In the genomic region with DNA sequence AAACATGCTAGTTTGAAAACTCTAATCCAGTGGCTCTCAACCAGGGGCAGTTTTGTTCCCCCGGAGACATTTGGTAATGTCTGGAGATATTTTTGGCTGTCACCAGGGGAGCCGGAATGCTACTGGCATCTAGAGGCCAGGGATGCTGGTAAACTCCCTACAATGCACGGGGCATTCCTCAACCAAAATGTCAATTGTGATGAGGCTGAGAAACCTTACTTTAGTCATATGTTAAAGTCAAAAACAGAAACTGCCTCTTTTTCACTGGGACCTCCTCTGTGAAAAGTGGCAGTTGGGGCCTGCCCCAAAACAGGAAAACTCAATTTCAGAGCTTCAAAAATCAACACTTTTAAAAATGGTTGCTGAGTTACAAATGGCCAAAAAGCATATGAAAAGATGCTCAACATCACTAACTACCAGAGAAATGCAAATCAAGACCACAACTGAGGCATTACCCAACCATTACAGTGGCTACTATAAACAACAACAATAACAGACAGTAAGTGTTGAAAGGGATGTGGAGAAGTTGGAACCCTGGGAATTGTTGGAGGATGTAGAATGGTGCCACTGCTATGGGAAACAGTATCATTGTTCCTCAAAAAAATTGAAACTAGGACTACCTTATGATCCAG, we compare ENCODE assay signal across 9 cellular contexts.
DNase-seq lines count a peak whose midpoint lies in the region; ATAC-seq and TF ChIP-seq lines count a peak whose summit lies in the region.
"Had no signal": no experiment of that assay in that cellular context is flagged by ENCODE, and none has a peak within 500 bp of the region (broad histone marks: within the 10 kb centered on the region; RNA-seq: fewer than 3 reads in every experiment).

No MANE protein-coding gene starts in this region.

- no peak overlapping the region for H2AK5ac ChIP-seq in trophoblast cell (ENCODE audit: low read length)

- H3K4me3 Mint-ChIP-seq in natural killer cell: no peak overlapping the region

- no peak overlapping the region for H3K9ac ChIP-seq in trophoblast cell (ENCODE audit: low read length)

- no peaks in the 10 kb centered on the region for H3K36me3 Mint-ChIP-seq in natural killer cell

- no peak overlapping the region for H3K4me2 ChIP-seq in trophoblast cell (ENCODE audit: low read length)

- H3K36me3 ChIP-seq in trophoblast cell (ENCODE audit: control insufficient read depth in 1 of 2, insufficient read depth in 2 of 2, low read length in 2 of 2): no peaks in the 10 kb centered on the region

- H3K14ac ChIP-seq in trophoblast cell (ENCODE audit: low read length): no peak overlapping the region

- no peaks in the 10 kb centered on the region for H3K79me1 ChIP-seq in trophoblast cell (ENCODE audit: low read length)

- no peaks in the 10 kb centered on the region for H3K27me3 ChIP-seq in trophoblast cell (ENCODE audit: insufficient read depth, low read length)

- no peak overlapping the region for H3K23ac ChIP-seq in trophoblast cell (ENCODE audit: low read length)

- H3K9me3 ChIP-seq in trophoblast cell (ENCODE audit: insufficient read depth, low read depth, low read length): no peaks in the 10 kb centered on the region

- no peak overlapping the region for H3K18ac ChIP-seq in trophoblast cell (ENCODE audit: low read length)

- H3K27ac Mint-ChIP-seq in natural killer cell: no peak overlapping the region

- WGBS in trophoblast cell (ENCODE audit: extremely low coverage, insufficient coverage, insufficient read length): no CpG with 5 or more reads among the region's 3 CpGs

- H2BK120ac ChIP-seq in trophoblast cell (ENCODE audit: insufficient read depth, low read length, poor library complexity): no peak overlapping the region

- H2AFZ ChIP-seq in trophoblast cell (ENCODE audit: insufficient read depth, low read length, poor library complexity): no peak overlapping the region

- no peak overlapping the region for H2BK12ac ChIP-seq in trophoblast cell (ENCODE audit: low read length)

- peak; percentile 34 for ATAC-seq in GM18909 (IDR thresholded peaks at IDR 0.05; ENCODE audit: poor library complexity, unreplicated experiment)
- peak; percentile 25 for ATAC-seq in GM21529 (IDR thresholded peaks at IDR 0.05; ENCODE audit: unreplicated experiment)
- peak; percentile 43 for ATAC-seq in HG03439 (IDR thresholded peaks at IDR 0.05; ENCODE audit: unreplicated experiment)
- ATAC-seq in natural killer cell: no peak

- no peak for TF ChIP-seq CTCF in natural killer cell (IDR thresholded peaks at IDR 0.05)

- H2BK5ac ChIP-seq in trophoblast cell (ENCODE audit: low read depth, low read length, poor library complexity): no peak overlapping the region

- H4K12ac ChIP-seq in trophoblast cell (ENCODE audit: low read depth, low read length): no peak overlapping the region

- peaks cover 0 to 9% of the 10 kb centered on the region in 2 donors for H3K27me3 Mint-ChIP-seq in natural killer cell (ENCODE audit: low read depth in 2 of 2)

- no peak overlapping the region for H3K4me3 ChIP-seq in trophoblast cell (ENCODE audit: low read depth, low read length)

- no peak overlapping the region for H3K27ac ChIP-seq in trophoblast cell (ENCODE audit: low read depth, low read length)

- DNase-seq in trophoblast cell (peak; percentile 82 to 86), NCI-H526 (lab: John Stamatoyannopoulos, UW) (no peak), dedifferentiated amniotic fluid mesenchymal stem cell (ENCODE audit: extremely low spot score) (no peak), natural killer cell (no peak)
- DNase-seq: effector CD8-positive, alpha-beta T cell; IMR-90 had no signal

- H4K8ac ChIP-seq in trophoblast cell (ENCODE audit: low read depth, low read length): no peak overlapping the region

- H4K91ac ChIP-seq in trophoblast cell (ENCODE audit: low read depth, low read length): no peak overlapping the region

- intact Hi-C loops in natural killer cell (cut with micrococcal nuclease): no loop called here

- H3K4me1 Mint-ChIP-seq in natural killer cell: no peaks in the 10 kb centered on the region

- H3K4ac ChIP-seq in trophoblast cell (ENCODE audit: low read depth, low read length): no peak overlapping the region

- no peaks in the 10 kb centered on the region for H3K79me2 ChIP-seq in trophoblast cell (ENCODE audit: control insufficient read depth, insufficient read depth, low read length, poor library complexity)

- no peaks in the 10 kb centered on the region for H3K9me3 Mint-ChIP-seq in natural killer cell

- H3K4me1 ChIP-seq in trophoblast cell (ENCODE audit: control insufficient read depth in 1 of 2, insufficient read depth in 2 of 2, low read length in 2 of 2): peaks cover 0 to 3% of the 10 kb centered on the region in 2 experiments

Comparison
In these comparisons a context has a peak if more than half of its experiments do, and no peak if none do; other contexts are left out.
1. ATAC-seq: peak in GM18909 (single experiment), GM21529 (single experiment) and HG03439 (single experiment); none in natural killer cell (0 of 3).
2. DNase-seq: peak in trophoblast cell (2 of 2); none in NCI-H526 (0 of 2), dedifferentiated amniotic fluid mesenchymal stem cell (single experiment) and natural killer cell (single experiment).